Comparison of ENCODE assay signal across 14 cellular contexts in the genomic region with DNA sequence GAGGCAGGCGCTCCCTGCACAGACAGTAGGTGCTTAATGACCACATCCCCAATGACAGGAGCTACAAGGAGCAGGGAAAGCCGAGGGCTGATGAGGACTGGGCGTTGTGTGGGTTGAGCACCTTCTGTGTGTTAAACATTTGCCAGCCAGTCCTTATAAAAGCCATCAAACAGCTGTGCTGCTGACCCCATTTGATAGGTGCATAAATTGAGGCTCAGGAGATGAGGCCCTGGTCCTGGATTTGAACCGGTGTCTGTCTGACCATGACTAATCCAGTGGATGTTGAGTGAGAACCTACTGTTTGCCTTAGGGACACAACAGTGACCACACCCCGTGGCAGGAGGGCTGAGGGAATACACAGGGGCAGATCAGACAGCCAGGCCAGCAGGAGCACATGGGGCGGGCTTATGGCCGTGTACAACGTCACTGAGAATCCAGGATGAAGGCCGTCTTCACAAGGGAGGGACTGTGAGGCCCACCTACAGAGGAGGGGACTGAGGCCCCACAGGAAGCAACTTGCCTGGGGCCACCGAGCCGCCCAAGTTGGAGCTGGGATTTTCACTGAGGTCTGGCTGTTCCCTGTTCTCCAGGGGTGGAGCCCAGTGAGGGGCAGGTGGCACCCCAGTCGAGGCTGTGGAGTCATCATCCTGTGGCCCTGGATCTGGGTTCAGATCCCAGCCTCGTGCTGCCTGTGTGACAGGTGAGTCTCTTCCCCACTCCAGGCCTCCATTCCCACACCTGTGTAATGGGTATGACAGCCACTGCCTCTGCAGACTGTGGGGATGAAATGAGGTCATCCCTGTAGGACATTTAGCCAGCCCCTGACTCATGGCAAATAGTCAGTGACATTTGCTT. TPM values are rescaled to one million over a fixed set of nuclear protein-coding genes. Genes with fewer than 3 reads are reported as not detected.
DNase-seq lines count a peak whose midpoint lies in the region; ATAC-seq and TF ChIP-seq lines count a peak whose summit lies in the region.
"Had no signal": no experiment of that assay in that cellular context is flagged by ENCODE, and none has a peak within 500 bp of the region (broad histone marks: within the 10 kb centered on the region; RNA-seq: fewer than 3 reads in every experiment).

No MANE protein-coding gene starts in this region.

- H3K36me3 ChIP-seq in esophagus squamous epithelium: no peaks in the 10 kb centered on the region

- intact Hi-C loops in esophagus squamous epithelium (cut with DNase I): no loop called here

- no peak for ATAC-seq in activated T-helper 17 cell treated with anti-CD3 and anti-CD28 coated beads, Interleukin-2, amount 50 U/mL, for 72 hours (replicated peaks)
- ATAC-seq in HG03196 (IDR thresholded peaks at IDR 0.05; ENCODE audit: unreplicated experiment): no peak
- no peak for ATAC-seq in HG03139 (IDR thresholded peaks at IDR 0.05; ENCODE audit: unreplicated experiment)
- ATAC-seq: T-cell had no signal

- peaks cover 12 to 92% (median 59%) of the 10 kb centered on the region in 3 donors for H3K4me1 ChIP-seq in esophagus squamous epithelium

- H3K27ac ChIP-seq in esophagus squamous epithelium: peak overlapping the region; percentile 46 to 66 (median 61)

- no peak for TF ChIP-seq POLR2A in esophagus squamous epithelium (IDR thresholded peaks at IDR 0.05)

- H3K36me3 Mint-ChIP-seq in osteocyte (ENCODE audit: unreplicated experiment): no peaks in the 10 kb centered on the region
- H3K36me3 Mint-ChIP-seq in activated T-helper 17 cell treated with anti-CD3 and anti-CD28 coated beads, Interleukin-2, amount 50 U/mL, for 72 hours (ENCODE audit: low read depth): no peaks in the 10 kb centered on the region
- H3K36me3 Mint-ChIP-seq: T-cell had no signal

- no peaks in the 10 kb centered on the region for H3K9me3 Mint-ChIP-seq in osteocyte (ENCODE audit: unreplicated experiment)
- H3K9me3 Mint-ChIP-seq in activated T-helper 17 cell treated with anti-CD3 and anti-CD28 coated beads, Interleukin-2, amount 50 U/mL, for 72 hours: no peaks in the 10 kb centered on the region
- H3K9me3 Mint-ChIP-seq: activated naive CD4-positive, alpha-beta T cell treated with anti-CD3 and anti-CD28 coated beads for 36 hours; T-cell had no signal

- no peak overlapping the region for H3K4me3 Mint-ChIP-seq in osteocyte (ENCODE audit: unreplicated experiment)
- no peak overlapping the region for H3K4me3 Mint-ChIP-seq in activated T-helper 17 cell treated with anti-CD3 and anti-CD28 coated beads, Interleukin-2, amount 50 U/mL, for 72 hours
- H3K4me3 Mint-ChIP-seq: activated naive CD4-positive, alpha-beta T cell treated with anti-CD3 and anti-CD28 coated beads for 36 hours; B cell; T-cell had no signal

- DNase-seq in AG08395 (ENCODE audit: low spot score) (peak; percentile 69), HuH-7 (ENCODE audit: low spot score) (peak; percentile 71), esophagus squamous epithelium (lab: John Stamatoyannopoulos, UW) (no peak), osteocyte (ENCODE audit: extremely low spot score, unreplicated experiment) (no peak), mesenteric fat pad (ENCODE audit: low spot score) (no peak)
- DNase-seq: activated CD4-positive, alpha-beta T cell treated with anti-CD3 and anti-CD28 coated beads, Interleukin-2, amount 50 U/mL, for 48 hours; activated naive CD4-positive, alpha-beta T cell treated with anti-CD3 and anti-CD28 coated beads for 36 hours; HCEC 1CT; NCI-H526; T-cell had no signal

- WGBS in esophagus squamous epithelium, 2 donors: 46 to 100% methylated on average over 2 to 6 of the region's 13 CpGs

- no peaks in the 10 kb centered on the region for H3K27me3 Mint-ChIP-seq in osteocyte (ENCODE audit: unreplicated experiment)
- H3K27me3 Mint-ChIP-seq in activated T-helper 17 cell treated with anti-CD3 and anti-CD28 coated beads, Interleukin-2, amount 50 U/mL, for 72 hours: no peaks in the 10 kb centered on the region
- H3K27me3 Mint-ChIP-seq: T-cell had no signal

- H3K4me1 Mint-ChIP-seq in osteocyte (ENCODE audit: unreplicated experiment): peaks cover 68% of the 10 kb centered on the region
- H3K4me1 Mint-ChIP-seq in activated T-helper 17 cell treated with anti-CD3 and anti-CD28 coated beads, Interleukin-2, amount 50 U/mL, for 72 hours: no peaks in the 10 kb centered on the region

- H3K4me3 ChIP-seq in esophagus squamous epithelium: no peak overlapping the region

- H3K27me3 ChIP-seq in esophagus squamous epithelium: peaks cover 0 to 17% (median 0%) of the 10 kb centered on the region in 4 donors

- no peaks in the 10 kb centered on the region for H3K9me3 ChIP-seq in esophagus squamous epithelium

- no peak for TF ChIP-seq CTCF in esophagus squamous epithelium (IDR thresholded peaks at IDR 0.05)
- TF ChIP-seq CTCF in osteocyte (IDR thresholded peaks at IDR 0.05): no peak

- H3K27ac Mint-ChIP-seq in osteocyte (ENCODE audit: unreplicated experiment): peak overlapping the region; percentile 78
- no peak overlapping the region for H3K27ac Mint-ChIP-seq in activated T-helper 17 cell treated with anti-CD3 and anti-CD28 coated beads, Interleukin-2, amount 50 U/mL, for 72 hours
- H3K27ac Mint-ChIP-seq: activated naive CD4-positive, alpha-beta T cell treated with anti-CD3 and anti-CD28 coated beads for 36 hours; B cell; T-cell had no signal

RNA-seq across cellular contexts. Expression of gene PLXND1, which starts 6.1 kb away (rescaled TPM):
- total RNA-seq in esophagus squamous epithelium (10 to 100 TPM in 3 of 4 donors, 1 to 10 TPM in 1; 4.5 to 66.0 (median 24.4) TPM), osteocyte (316 and 358 TPM in 2 replicates), mesenteric fat pad (265 TPM)
- total RNA-seq in activated T-helper 17 cell treated with anti-CD3 and anti-CD28 coated beads, Interleukin-2, amount 50 U/mL, for 72 hours: 1 to 10 TPM; 6.2 to 7.4 TPM

Comparison
In these comparisons a context has a peak if more than half of its experiments do, and no peak if none do; other contexts are left out.
1. DNase-seq: peak in AG08395 (single experiment) and HuH-7 (single experiment); none in esophagus squamous epithelium (single experiment), osteocyte (single experiment) and mesenteric fat pad (single experiment).